Comparison of ENCODE assay signal across 1 cellular context in the genomic region with DNA sequence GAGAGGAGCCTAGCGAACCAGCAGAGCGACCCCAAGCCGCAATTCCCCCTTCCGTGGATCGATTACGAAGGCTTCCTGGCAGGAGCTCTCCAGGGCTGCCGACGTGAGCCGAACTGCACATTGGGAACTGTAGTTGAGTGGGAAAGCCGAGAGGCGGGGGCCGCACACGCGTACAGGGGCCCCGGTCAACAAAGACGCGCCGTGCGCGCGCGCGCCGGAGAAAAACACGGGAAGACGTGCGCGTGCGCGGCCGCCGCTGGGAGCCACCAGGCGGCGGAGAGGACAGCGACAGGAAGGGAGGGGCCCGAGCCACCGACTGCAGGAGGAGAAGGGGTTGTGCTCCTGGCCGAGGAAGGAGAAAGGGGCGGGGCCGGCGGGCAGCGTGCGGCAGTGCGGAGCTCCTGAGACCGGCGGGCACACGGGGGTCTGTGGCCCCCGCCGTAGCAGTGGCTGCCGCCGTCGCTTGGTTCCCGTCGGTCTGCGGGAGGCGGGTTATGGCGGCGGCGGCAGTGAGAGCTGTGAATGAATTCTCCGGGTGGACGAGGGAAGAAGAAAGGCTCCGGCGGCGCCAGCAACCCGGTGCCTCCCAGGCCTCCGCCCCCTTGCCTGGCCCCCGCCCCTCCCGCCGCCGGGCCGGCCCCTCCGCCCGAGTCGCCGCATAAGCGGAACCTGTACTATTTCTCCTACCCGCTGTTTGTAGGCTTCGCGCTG.
TF ChIP-seq lines count a peak whose summit lies in the region.

A gene with protein sequence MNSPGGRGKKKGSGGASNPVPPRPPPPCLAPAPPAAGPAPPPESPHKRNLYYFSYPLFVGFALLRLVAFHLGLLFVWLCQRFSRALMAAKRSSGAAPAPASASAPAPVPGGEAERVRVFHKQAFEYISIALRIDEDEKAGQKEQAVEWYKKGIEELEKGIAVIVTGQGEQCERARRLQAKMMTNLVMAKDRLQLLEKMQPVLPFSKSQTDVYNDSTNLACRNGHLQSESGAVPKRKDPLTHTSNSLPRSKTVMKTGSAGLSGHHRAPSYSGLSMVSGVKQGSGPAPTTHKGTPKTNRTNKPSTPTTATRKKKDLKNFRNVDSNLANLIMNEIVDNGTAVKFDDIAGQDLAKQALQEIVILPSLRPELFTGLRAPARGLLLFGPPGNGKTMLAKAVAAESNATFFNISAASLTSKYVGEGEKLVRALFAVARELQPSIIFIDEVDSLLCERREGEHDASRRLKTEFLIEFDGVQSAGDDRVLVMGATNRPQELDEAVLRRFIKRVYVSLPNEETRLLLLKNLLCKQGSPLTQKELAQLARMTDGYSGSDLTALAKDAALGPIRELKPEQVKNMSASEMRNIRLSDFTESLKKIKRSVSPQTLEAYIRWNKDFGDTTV (plus strand): TSS at position 247 of the 711 bp plus-strand sequence. CDS start 276 bp downstream, at position 523.

TF ChIP-seq in H1, 55 proteins besides CTCF, POLR2A, EP300 and RAD21 (continues in another document):
- no peak for TF ChIP-seq SAP30 (IDR thresholded peaks at IDR 0.05; ENCODE audit: insufficient read depth, insufficient replicate concordance, low read length)
- TF ChIP-seq RFX5 (IDR thresholded peaks at IDR 0.05; ENCODE audit: borderline replicate concordance, low read depth, low read length) = no peak
- TF ChIP-seq TAF7 (optimal IDR thresholded peaks at IDR 0.05; ENCODE audit: borderline replicate concordance, low read depth, low read length) = no peak
- no peak for TF ChIP-seq NANOG (IDR thresholded peaks at IDR 0.05; ENCODE audit: insufficient read depth, low read depth, low read length, poor library complexity, severe bottlenecking)
- peak; percentile 75 for TF ChIP-seq NRF1 (IDR thresholded peaks at IDR 0.05; ENCODE audit: low read depth, low read length)
- TF ChIP-seq GABPA (IDR thresholded peaks at IDR 0.05; ENCODE audit: borderline replicate concordance, insufficient read depth, low read length) = no peak
- TF ChIP-seq CEBPB (IDR thresholded peaks at IDR 0.05; ENCODE audit: low read depth, low read length) = no peak
- no peak for TF ChIP-seq CBX8 (IDR thresholded peaks at IDR 0.05; ENCODE audit: borderline replicate concordance, low read depth, low read length)
- peak; percentile 76 for TF ChIP-seq PHF8 (conservative IDR thresholded peaks at IDR 0.05; ENCODE audit: low read depth, low read length)
- no peak for TF ChIP-seq SP1 (IDR thresholded peaks at IDR 0.05; ENCODE audit: low read depth, low read length)
- no peak for TF ChIP-seq ZNF274 (IDR thresholded peaks at IDR 0.05; ENCODE audit: borderline replicate concordance, extremely low read depth, low read length)
- no peak for TF ChIP-seq SP4 (IDR thresholded peaks at IDR 0.05; ENCODE audit: low read length)
- 0 out of 2 replicates have a peak, but pooled peaks have one; percentile 25 for TF ChIP-seq RBBP5 (IDR thresholded peaks at IDR 0.05; ENCODE audit: borderline replicate concordance, low read depth, low read length)
- TF ChIP-seq SIX5 (IDR thresholded peaks at IDR 0.05; ENCODE audit: low read depth, low read length) = peak; percentile 66
- peak; percentile 92 for TF ChIP-seq BACH1 (IDR thresholded peaks at IDR 0.05; ENCODE audit: low read length)
- no peak for TF ChIP-seq GTF2F1 (IDR thresholded peaks at IDR 0.05; ENCODE audit: borderline replicate concordance, low read depth, low read length)
- 0 out of 2 replicates have a peak, but pooled peaks have one; percentile 57 for TF ChIP-seq TBP (IDR thresholded peaks at IDR 0.05; ENCODE audit: low read depth, low read length)
- no peak for TF ChIP-seq SP2 (IDR thresholded peaks at IDR 0.05; ENCODE audit: low read length)
- no peak for TF ChIP-seq RNF2 (IDR thresholded peaks at IDR 0.05; ENCODE audit: borderline replicate concordance, low read depth, low read length, missing control alignments, poor library complexity, severe bottlenecking)
- TF ChIP-seq SUZ12 (IDR thresholded peaks at IDR 0.05; ENCODE audit: low read length) = no peak
- no peak for TF ChIP-seq EZH2 (IDR thresholded peaks at IDR 0.05; ENCODE audit: low read depth, low read length, severe bottlenecking)
- TF ChIP-seq POU5F1 (IDR thresholded peaks at IDR 0.05; ENCODE audit: low read depth, low read length) = no peak
- no peak for TF ChIP-seq HDAC6 (IDR thresholded peaks at IDR 0.05; ENCODE audit: low read depth, low read length)
- TF ChIP-seq FOSL1 (IDR thresholded peaks at IDR 0.05; ENCODE audit: insufficient read depth, low read depth, low read length) = no peak
- no peak for TF ChIP-seq CBX5 (IDR thresholded peaks at IDR 0.05; ENCODE audit: low read depth, low read length)
- no peak for TF ChIP-seq CHD1 (IDR thresholded peaks at IDR 0.05; ENCODE audit: low read depth, low read length)
- no peak for TF ChIP-seq MAFK (IDR thresholded peaks at IDR 0.05; ENCODE audit: low read depth, low read length)
- TF ChIP-seq CHD2 (IDR thresholded peaks at IDR 0.05; ENCODE audit: low read length) = peak; percentile 35; the same call in 1 of the 2 replicates
- TF ChIP-seq CTBP2 (IDR thresholded peaks at IDR 0.05; ENCODE audit: borderline replicate concordance, insufficient read depth, insufficient read length, low read length) = peak; percentile 44
- 0 out of 2 replicates have a peak, but pooled peaks have one; percentile 22 for TF ChIP-seq SRF (IDR thresholded peaks at IDR 0.05; ENCODE audit: low read depth, low read length)
- no peak for TF ChIP-seq KDM1A (IDR thresholded peaks at IDR 0.05; ENCODE audit: borderline replicate concordance, low read length)
- TF ChIP-seq, protein P1, sequence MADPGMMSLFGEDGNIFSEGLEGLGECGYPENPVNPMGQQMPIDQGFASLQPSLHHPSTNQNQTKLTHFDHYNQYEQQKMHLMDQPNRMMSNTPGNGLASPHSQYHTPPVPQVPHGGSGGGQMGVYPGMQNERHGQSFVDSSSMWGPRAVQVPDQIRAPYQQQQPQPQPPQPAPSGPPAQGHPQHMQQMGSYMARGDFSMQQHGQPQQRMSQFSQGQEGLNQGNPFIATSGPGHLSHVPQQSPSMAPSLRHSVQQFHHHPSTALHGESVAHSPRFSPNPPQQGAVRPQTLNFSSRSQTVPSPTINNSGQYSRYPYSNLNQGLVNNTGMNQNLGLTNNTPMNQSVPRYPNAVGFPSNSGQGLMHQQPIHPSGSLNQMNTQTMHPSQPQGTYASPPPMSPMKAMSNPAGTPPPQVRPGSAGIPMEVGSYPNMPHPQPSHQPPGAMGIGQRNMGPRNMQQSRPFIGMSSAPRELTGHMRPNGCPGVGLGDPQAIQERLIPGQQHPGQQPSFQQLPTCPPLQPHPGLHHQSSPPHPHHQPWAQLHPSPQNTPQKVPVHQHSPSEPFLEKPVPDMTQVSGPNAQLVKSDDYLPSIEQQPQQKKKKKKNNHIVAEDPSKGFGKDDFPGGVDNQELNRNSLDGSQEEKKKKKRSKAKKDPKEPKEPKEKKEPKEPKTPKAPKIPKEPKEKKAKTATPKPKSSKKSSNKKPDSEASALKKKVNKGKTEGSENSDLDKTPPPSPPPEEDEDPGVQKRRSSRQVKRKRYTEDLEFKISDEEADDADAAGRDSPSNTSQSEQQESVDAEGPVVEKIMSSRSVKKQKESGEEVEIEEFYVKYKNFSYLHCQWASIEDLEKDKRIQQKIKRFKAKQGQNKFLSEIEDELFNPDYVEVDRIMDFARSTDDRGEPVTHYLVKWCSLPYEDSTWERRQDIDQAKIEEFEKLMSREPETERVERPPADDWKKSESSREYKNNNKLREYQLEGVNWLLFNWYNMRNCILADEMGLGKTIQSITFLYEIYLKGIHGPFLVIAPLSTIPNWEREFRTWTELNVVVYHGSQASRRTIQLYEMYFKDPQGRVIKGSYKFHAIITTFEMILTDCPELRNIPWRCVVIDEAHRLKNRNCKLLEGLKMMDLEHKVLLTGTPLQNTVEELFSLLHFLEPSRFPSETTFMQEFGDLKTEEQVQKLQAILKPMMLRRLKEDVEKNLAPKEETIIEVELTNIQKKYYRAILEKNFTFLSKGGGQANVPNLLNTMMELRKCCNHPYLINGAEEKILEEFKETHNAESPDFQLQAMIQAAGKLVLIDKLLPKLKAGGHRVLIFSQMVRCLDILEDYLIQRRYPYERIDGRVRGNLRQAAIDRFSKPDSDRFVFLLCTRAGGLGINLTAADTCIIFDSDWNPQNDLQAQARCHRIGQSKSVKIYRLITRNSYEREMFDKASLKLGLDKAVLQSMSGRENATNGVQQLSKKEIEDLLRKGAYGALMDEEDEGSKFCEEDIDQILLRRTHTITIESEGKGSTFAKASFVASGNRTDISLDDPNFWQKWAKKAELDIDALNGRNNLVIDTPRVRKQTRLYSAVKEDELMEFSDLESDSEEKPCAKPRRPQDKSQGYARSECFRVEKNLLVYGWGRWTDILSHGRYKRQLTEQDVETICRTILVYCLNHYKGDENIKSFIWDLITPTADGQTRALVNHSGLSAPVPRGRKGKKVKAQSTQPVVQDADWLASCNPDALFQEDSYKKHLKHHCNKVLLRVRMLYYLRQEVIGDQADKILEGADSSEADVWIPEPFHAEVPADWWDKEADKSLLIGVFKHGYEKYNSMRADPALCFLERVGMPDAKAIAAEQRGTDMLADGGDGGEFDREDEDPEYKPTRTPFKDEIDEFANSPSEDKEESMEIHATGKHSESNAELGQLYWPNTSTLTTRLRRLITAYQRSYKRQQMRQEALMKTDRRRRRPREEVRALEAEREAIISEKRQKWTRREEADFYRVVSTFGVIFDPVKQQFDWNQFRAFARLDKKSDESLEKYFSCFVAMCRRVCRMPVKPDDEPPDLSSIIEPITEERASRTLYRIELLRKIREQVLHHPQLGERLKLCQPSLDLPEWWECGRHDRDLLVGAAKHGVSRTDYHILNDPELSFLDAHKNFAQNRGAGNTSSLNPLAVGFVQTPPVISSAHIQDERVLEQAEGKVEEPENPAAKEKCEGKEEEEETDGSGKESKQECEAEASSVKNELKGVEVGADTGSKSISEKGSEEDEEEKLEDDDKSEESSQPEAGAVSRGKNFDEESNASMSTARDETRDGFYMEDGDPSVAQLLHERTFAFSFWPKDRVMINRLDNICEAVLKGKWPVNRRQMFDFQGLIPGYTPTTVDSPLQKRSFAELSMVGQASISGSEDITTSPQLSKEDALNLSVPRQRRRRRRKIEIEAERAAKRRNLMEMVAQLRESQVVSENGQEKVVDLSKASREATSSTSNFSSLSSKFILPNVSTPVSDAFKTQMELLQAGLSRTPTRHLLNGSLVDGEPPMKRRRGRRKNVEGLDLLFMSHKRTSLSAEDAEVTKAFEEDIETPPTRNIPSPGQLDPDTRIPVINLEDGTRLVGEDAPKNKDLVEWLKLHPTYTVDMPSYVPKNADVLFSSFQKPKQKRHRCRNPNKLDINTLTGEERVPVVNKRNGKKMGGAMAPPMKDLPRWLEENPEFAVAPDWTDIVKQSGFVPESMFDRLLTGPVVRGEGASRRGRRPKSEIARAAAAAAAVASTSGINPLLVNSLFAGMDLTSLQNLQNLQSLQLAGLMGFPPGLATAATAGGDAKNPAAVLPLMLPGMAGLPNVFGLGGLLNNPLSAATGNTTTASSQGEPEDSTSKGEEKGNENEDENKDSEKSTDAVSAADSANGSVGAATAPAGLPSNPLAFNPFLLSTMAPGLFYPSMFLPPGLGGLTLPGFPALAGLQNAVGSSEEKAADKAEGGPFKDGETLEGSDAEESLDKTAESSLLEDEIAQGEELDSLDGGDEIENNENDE (IDR thresholded peaks at IDR 0.05; ENCODE audit: insufficient replicate concordance, low read length) = no peak
- no peak for TF ChIP-seq SIRT6 (IDR thresholded peaks at IDR 0.05; ENCODE audit: low read length)
- 0 out of 2 replicates have a peak, but pooled peaks have one; percentile 27 for TF ChIP-seq KDM5A (IDR thresholded peaks at IDR 0.05; ENCODE audit: low read length)
- TF ChIP-seq JUN (IDR thresholded peaks at IDR 0.05; ENCODE audit: low read depth, low read length) = no peak
- no peak for TF ChIP-seq TEAD4 (IDR thresholded peaks at IDR 0.05; ENCODE audit: low read depth, low read length)
- no peak for TF ChIP-seq EGR1 (IDR thresholded peaks at IDR 0.05; ENCODE audit: borderline replicate concordance, low read depth, low read length)
- TF ChIP-seq KDM4A (IDR thresholded peaks at IDR 0.05; ENCODE audit: low read depth, low read length, severe bottlenecking) = peak; percentile 34
- TF ChIP-seq POLR2AphosphoS5 (IDR thresholded peaks at IDR 0.05; ENCODE audit: low read depth, low read length) = peak; percentile 92
- TF ChIP-seq BRCA1 (IDR thresholded peaks at IDR 0.05; ENCODE audit: low read depth, low read length) = no peak
- TF ChIP-seq, protein P2, sequence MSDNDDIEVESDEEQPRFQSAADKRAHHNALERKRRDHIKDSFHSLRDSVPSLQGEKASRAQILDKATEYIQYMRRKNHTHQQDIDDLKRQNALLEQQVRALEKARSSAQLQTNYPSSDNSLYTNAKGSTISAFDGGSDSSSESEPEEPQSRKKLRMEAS (IDR thresholded peaks at IDR 0.05) = no peak; the same call in 1 of the 2 replicates
- TF ChIP-seq, protein P3, sequence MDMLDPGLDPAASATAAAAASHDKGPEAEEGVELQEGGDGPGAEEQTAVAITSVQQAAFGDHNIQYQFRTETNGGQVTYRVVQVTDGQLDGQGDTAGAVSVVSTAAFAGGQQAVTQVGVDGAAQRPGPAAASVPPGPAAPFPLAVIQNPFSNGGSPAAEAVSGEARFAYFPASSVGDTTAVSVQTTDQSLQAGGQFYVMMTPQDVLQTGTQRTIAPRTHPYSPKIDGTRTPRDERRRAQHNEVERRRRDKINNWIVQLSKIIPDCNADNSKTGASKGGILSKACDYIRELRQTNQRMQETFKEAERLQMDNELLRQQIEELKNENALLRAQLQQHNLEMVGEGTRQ (IDR thresholded peaks at IDR 0.05; ENCODE audit: low read length) = no peak
- TF ChIP-seq RXRA (IDR thresholded peaks at IDR 0.05; ENCODE audit: insufficient read depth, low read depth, low read length) = no peak
- peak; percentile 87 for TF ChIP-seq ASH2L (IDR thresholded peaks at IDR 0.05; ENCODE audit: low read length)
- peak; percentile 81 for TF ChIP-seq CREB1 (IDR thresholded peaks at IDR 0.05)
- no peak for TF ChIP-seq BCL11A (IDR thresholded peaks at IDR 0.05; ENCODE audit: low read depth in 2 of 2, low read length in 2 of 2)
- TF ChIP-seq SIN3A (conservative IDR thresholded peaks at IDR 0.05 in 1 of 2, IDR thresholded peaks at IDR 0.05 in 1 of 2; ENCODE audit: low read depth in 1 of 2, low read length in 2 of 2) = peak in 1 of 2 experiments; percentile 73; a peak in 1 of 4 replicates
- TF ChIP-seq, protein P4, sequence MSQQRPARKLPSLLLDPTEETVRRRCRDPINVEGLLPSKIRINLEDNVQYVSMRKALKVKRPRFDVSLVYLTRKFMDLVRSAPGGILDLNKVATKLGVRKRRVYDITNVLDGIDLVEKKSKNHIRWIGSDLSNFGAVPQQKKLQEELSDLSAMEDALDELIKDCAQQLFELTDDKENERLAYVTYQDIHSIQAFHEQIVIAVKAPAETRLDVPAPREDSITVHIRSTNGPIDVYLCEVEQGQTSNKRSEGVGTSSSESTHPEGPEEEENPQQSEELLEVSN (IDR thresholded peaks at IDR 0.05) = 0 out of 2 replicates have a peak, but pooled peaks have one; percentile 12
- peak; percentile 78 to 96 for TF ChIP-seq HDAC2 (IDR thresholded peaks at IDR 0.05; ENCODE audit: borderline replicate concordance in 1 of 2, low read depth in 2 of 2, low read length in 2 of 2)
- TF ChIP-seq TAF1 (IDR thresholded peaks at IDR 0.05; ENCODE audit: low read depth, low read length) = peak; percentile 83; the same call in 1 of the 2 replicates
